In genomic region chr1:33366766-33367487, GRCh38 we compare ENCODE assay signal across 1 cellular context.
TF ChIP-seq lines count a peak whose summit lies in the region.

No MANE protein-coding gene starts in this region.

TF ChIP-seq in H1, 55 proteins besides CTCF, POLR2A, EP300 and RAD21:
- no peak for TF ChIP-seq KDM1A (IDR thresholded peaks at IDR 0.05; ENCODE audit: borderline replicate concordance, low read length)
- no peak for TF ChIP-seq RNF2 (IDR thresholded peaks at IDR 0.05; ENCODE audit: borderline replicate concordance, low read depth, low read length, missing control alignments, poor library complexity, severe bottlenecking)
- TF ChIP-seq BCL11A (IDR thresholded peaks at IDR 0.05; ENCODE audit: low read depth in 2 of 2, low read length in 2 of 2), result no peak
- no peak for TF ChIP-seq KDM5A (IDR thresholded peaks at IDR 0.05; ENCODE audit: low read length)
- no peak for TF ChIP-seq TAF7 (optimal IDR thresholded peaks at IDR 0.05; ENCODE audit: borderline replicate concordance, low read depth, low read length)
- no peak for TF ChIP-seq SP4 (IDR thresholded peaks at IDR 0.05; ENCODE audit: low read length)
- TF ChIP-seq CTBP2 (IDR thresholded peaks at IDR 0.05; ENCODE audit: borderline replicate concordance, insufficient read depth, insufficient read length, low read length), result no peak
- TF ChIP-seq SIN3A (conservative IDR thresholded peaks at IDR 0.05 in 1 of 2, IDR thresholded peaks at IDR 0.05 in 1 of 2; ENCODE audit: low read depth in 1 of 2, low read length in 2 of 2), result no peak
- TF ChIP-seq MAFK (IDR thresholded peaks at IDR 0.05; ENCODE audit: low read depth, low read length), result no peak
TF ChIP-seq in H1: peak in this region for 0.
